ENCODE assay signal across 19 cellular contexts in genomic region chr20:44279228-44279627, GRCh38. TPM values are rescaled to one million over a fixed set of nuclear protein-coding genes. Genes with fewer than 3 reads are reported as not detected.
DNase-seq lines count a peak whose midpoint lies in the region; ATAC-seq and TF ChIP-seq lines count a peak whose summit lies in the region.
"Had no signal": no experiment of that assay in that cellular context is flagged by ENCODE, and none has a peak within 500 bp of the region (broad histone marks: within the 10 kb centered on the region; RNA-seq: fewer than 3 reads in every experiment).

No MANE protein-coding gene starts in this region.

- DNase-seq in EH (ENCODE audit: low read depth) (peak; percentile 77), MG63 (peak; percentile 92), mammary epithelial cell (peak; percentile 24), non-pigmented ciliary epithelial cell (ENCODE audit: low read depth) (peak; percentile 1), NCI-H82 (lab: John Stamatoyannopoulos, UW) (no peak), H7 (no peak), NCI-H446 (lab: John Stamatoyannopoulos, UW) (no peak)
- DNase-seq: CD4-positive, alpha-beta T cell; colonic mucosa; GDM1; NCI-H187 treated with DMSO at 0.1 percent for 48 hours; NCI-H748 treated with DMSO at 0.1 percent for 48 hours; stimulated activated naive CD8-positive, alpha-beta T cell treated with anti-CD3 and anti-CD28 coated beads, Interleukin-15, amount 100 ng/mL, for 72 hours had no signal

- H3K4me2 ChIP-seq in mammary epithelial cell (ENCODE audit: insufficient read depth, low read depth, low read length): no peak overlapping the region

- H3K36me3 ChIP-seq in MG63 (no peaks in the 10 kb centered on the region), mammary epithelial cell (ENCODE audit: insufficient read depth, low read length) (no peaks in the 10 kb centered on the region), H7 (replicated peaks; ENCODE audit: control insufficient read depth, insufficient read depth, low read length) (no peaks in the 10 kb centered on the region)
- H3K36me3 ChIP-seq: colonic mucosa, gastroesophageal sphincter had no signal

- no peaks in the 10 kb centered on the region for H4K20me1 ChIP-seq in mammary epithelial cell (ENCODE audit: insufficient read depth, low read length)

- CTCF ChIA-PET in mammary epithelial cell (lab: Charles Lee; ENCODE audit: low non-redundant PET): no interaction called here

- no peak overlapping the region for H3K4me3 ChIP-seq in MG63
- H3K4me3 ChIP-seq in mammary epithelial cell (replicated peaks in 1 of 3; ENCODE audit: insufficient read depth in 1 of 3, low read depth in 2 of 3, low read length in 3 of 3): no peak overlapping the region
- H3K4me3 ChIP-seq in H7 (ENCODE audit: insufficient read depth, low read depth, low read length): no peak overlapping the region
- H3K4me3 ChIP-seq: colonic mucosa, gastroesophageal sphincter, K562 had no signal

- dilution Hi-C loops in mammary epithelial cell (cut with HindIII; ENCODE audit: low sequenced_read_pairs): no loop called here

- no peaks in the 10 kb centered on the region for H3K4me1 ChIP-seq in mammary epithelial cell (ENCODE audit: insufficient read depth, low read length)
- H3K4me1 ChIP-seq: colonic mucosa, gastroesophageal sphincter had no signal

- no peak for TF ChIP-seq CTCF in mammary epithelial cell (conservative IDR thresholded peaks at IDR 0.05 in 1 of 2, IDR thresholded peaks at IDR 0.05 in 1 of 2; ENCODE audit: extremely low read depth in 1 of 2, insufficient read depth in 1 of 2, low read depth in 1 of 2, low read length in 2 of 2)

- no TSS peak for BruUV-seq in mammary epithelial cell (replicated peaks; lab: Mats Ljungman, UMichigan)

- intact Hi-C loops in mammary epithelial cell (cut with micrococcal nuclease): no loop called here

- in situ Hi-C loops in mammary epithelial cell (cut with MboI; ENCODE audit: low sequenced_read_pairs in 2 of 2): no loop called here

- no peaks in the 10 kb centered on the region for H3K79me2 ChIP-seq in mammary epithelial cell (ENCODE audit: insufficient read depth, low read length)

- H3K27me3 ChIP-seq in MG63 (no peaks in the 10 kb centered on the region), mammary epithelial cell (ENCODE audit: insufficient read depth, low read length) (peaks cover under 1% of the 10 kb centered on the region), H7 (ENCODE audit: control insufficient read depth, insufficient read depth, low read length) (no peaks in the 10 kb centered on the region)
- H3K27me3 ChIP-seq: colonic mucosa, gastroesophageal sphincter had no signal

- no peak overlapping the region for H2AFZ ChIP-seq in mammary epithelial cell (ENCODE audit: low read depth, low read length)

- no peak for ATAC-seq in GM19395 (IDR thresholded peaks at IDR 0.05; ENCODE audit: unreplicated experiment)
- ATAC-seq: activated naive CD4-positive, alpha-beta T cell treated with anti-CD3 and anti-CD28 coated beads, Interleukin-2, amount 50 U/mL, for 72 hours; gastroesophageal sphincter; K562; stimulated activated naive CD8-positive, alpha-beta T cell treated with anti-CD3 and anti-CD28 coated beads, Interleukin-15, amount 100 ng/mL, for 72 hours had no signal

- 72% methylated on average over 10 of the region's 11 CpGs for WGBS in mammary epithelial cell (ENCODE audit: low coverage, missing lambda C conversion rate)

- no peaks in the 10 kb centered on the region for H3K9me3 ChIP-seq in MG63
- H3K9me3 ChIP-seq in mammary epithelial cell (replicated peaks; ENCODE audit: insufficient read depth, low read length): no peaks in the 10 kb centered on the region
- H3K9me3 ChIP-seq: colonic mucosa, gastroesophageal sphincter had no signal

- H3K9ac ChIP-seq in mammary epithelial cell (ENCODE audit: insufficient read depth, low read length): no peak overlapping the region

- no peak overlapping the region for H3K27ac ChIP-seq in mammary epithelial cell (ENCODE audit: insufficient read depth, low read depth, low read length)
- H3K27ac ChIP-seq: colonic mucosa, gastroesophageal sphincter had no signal

RNA-seq across cellular contexts. Expression of gene FITM2, which starts 31.8 kb away (rescaled TPM):
- 4.8 and 7.6 TPM in 2 replicates for total RNA-seq in MG63 (2014; rRNA removed; shearing (Covaris generic); ENCODE audit: low replicate concordance)
- 10 to 100 TPM in 1 of 2 donors, 1 to 10 TPM in 1; 7.6 to 10.3 TPM for total RNA-seq in mammary epithelial cell
- 4.2 TPM for polyA plus RNA-seq in mammary epithelial cell
- polyA minus RNA-seq in mammary epithelial cell: 5.8 TPM
- total RNA-seq in H7 (2014; rRNA removed; shearing (Covaris generic)): 1.2 and 1.6 TPM in 2 replicates

RNA-seq across cellular contexts. Expression of gene GDAP1L1, which starts 32.1 kb away (rescaled TPM):
- total RNA-seq in MG63 (2014; rRNA removed; shearing (Covaris generic); ENCODE audit: low replicate concordance): not detected in 2 replicates
- total RNA-seq in mammary epithelial cell: not detected
- not detected for polyA plus RNA-seq in mammary epithelial cell
- polyA minus RNA-seq in mammary epithelial cell: not detected
- total RNA-seq in H7 (2014; rRNA removed; shearing (Covaris generic)): 6.1 and 6.8 TPM in 2 replicates
- total RNA-seq: activated naive CD4-positive, alpha-beta T cell treated with anti-CD3 and anti-CD28 coated beads, Interleukin-2, amount 50 U/mL, for 72 hours; CD4-positive, alpha-beta T cell; colonic mucosa; kidney epithelial cell; SK-MEL-5 had no signal

RNA-seq across cellular contexts. Expression of gene R3HDML, which starts 57.6 kb away (rescaled TPM):
- total RNA-seq in MG63 (2014; rRNA removed; shearing (Covaris generic); ENCODE audit: low replicate concordance): not detected in 2 replicates
- total RNA-seq in mammary epithelial cell: not detected
- polyA plus RNA-seq in mammary epithelial cell: not detected
- polyA minus RNA-seq in mammary epithelial cell: not detected
- total RNA-seq in H7 (2014; rRNA removed; shearing (Covaris generic)): 0.07 TPM in 1 of 2 replicates, not detected in the other
- total RNA-seq: activated naive CD4-positive, alpha-beta T cell treated with anti-CD3 and anti-CD28 coated beads, Interleukin-2, amount 50 U/mL, for 72 hours; CD4-positive, alpha-beta T cell; colonic mucosa; gastroesophageal sphincter; K562; kidney epithelial cell; SK-MEL-5 had no signal
- polyA plus RNA-seq: K562 had no signal

Comparison
In these comparisons a context has a peak if more than half of its experiments do, and no peak if none do; other contexts are left out.
1. DNase-seq: peak in EH (single experiment), MG63 (single experiment), mammary epithelial cell (single experiment) and non-pigmented ciliary epithelial cell (single experiment); none in NCI-H82 (single experiment), H7 (single experiment) and NCI-H446 (0 of 2).